ENCODE assay signal across 1 cellular context in the genomic region with DNA sequence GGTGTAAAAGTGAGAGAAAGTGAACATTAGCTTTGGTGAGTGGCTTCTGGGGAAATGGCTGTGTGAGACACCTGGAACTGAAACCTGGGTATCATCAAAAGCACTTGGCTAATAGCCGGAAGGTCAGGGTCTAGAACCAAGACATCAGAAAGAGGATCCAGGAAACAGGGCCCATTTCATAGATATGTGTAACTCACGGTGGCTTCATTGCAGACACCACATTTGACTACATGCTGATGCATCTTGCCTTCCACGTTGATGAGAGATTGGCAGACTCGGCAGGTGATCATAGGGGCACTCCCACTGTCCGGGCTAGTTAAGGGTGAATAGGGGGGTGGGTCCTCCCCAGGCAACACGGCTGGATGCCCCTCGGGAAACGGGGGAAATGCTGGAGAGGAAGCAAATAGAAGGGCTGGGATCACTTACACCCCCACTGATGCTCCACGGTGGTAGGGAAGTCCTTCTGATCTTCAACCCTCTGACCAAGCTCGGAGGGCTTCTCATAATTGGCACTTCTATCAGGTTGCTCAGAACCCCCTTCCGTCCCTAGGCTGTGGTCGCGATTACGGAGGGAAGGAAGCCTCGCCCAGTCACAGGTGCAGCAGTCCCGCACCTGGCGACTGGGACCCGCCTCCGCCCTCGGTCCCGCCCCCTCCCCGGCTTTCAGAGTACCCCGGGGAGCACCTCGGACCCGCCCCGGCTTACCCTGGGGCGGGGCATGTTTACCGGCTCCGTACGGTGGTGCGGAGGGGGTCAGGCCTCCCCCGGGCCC.
TF ChIP-seq lines count a peak whose summit lies in the region.

No MANE protein-coding gene starts in this region.

TF ChIP-seq in HepG2, 621 proteins besides CTCF, POLR2A, EP300 and RAD21:
- TF ChIP-seq BATF2 (CRISPR knock-in tag; IDR thresholded peaks at IDR 0.05) (no peak), BCL6 (CRISPR knock-in tag; IDR thresholded peaks at IDR 0.05) (no peak), KDM1A (CRISPR knock-in tag; IDR thresholded peaks at IDR 0.05) (no peak), ZKSCAN5 (CRISPR knock-in tag; IDR thresholded peaks at IDR 0.05) (no peak), FOXP1 (IDR thresholded peaks at IDR 0.05) (no peak), FOXP1 (CRISPR knock-in tag; IDR thresholded peaks at IDR 0.05) (no peak), MED1 (CRISPR knock-in tag; IDR thresholded peaks at IDR 0.05) (0 out of 2 replicates have a peak, but pooled peaks have one; percentile 15), ZNF160 (CRISPR knock-in tag; IDR thresholded peaks at IDR 0.05) (no peak), ZNF232 (CRISPR knock-in tag; IDR thresholded peaks at IDR 0.05; ENCODE audit: borderline replicate concordance) (peak; percentile 76; the same call in 1 of the 2 replicates), ZNF414 (CRISPR knock-in tag; IDR thresholded peaks at IDR 0.05) (0 out of 2 replicates have a peak, but pooled peaks have one; percentile 45), SMARCE1 (IDR thresholded peaks at IDR 0.05; ENCODE audit: borderline replicate concordance) (no peak), HOXA5 (CRISPR knock-in tag; IDR thresholded peaks at IDR 0.05) (0 out of 2 replicates have a peak, but pooled peaks have one; percentile 53), SAFB2 (CRISPR knock-in tag; IDR thresholded peaks at IDR 0.05; ENCODE audit: borderline replicate concordance, low read depth) (no peak), ZNF230 (CRISPR knock-in tag; IDR thresholded peaks at IDR 0.05) (peak; percentile 5; the same call in 1 of the 2 replicates), ZNF12 (CRISPR knock-in tag; IDR thresholded peaks at IDR 0.05) (no peak), ELF3 (CRISPR knock-in tag; IDR thresholded peaks at IDR 0.05) (no peak), ZC3H4 (CRISPR knock-in tag; IDR thresholded peaks at IDR 0.05; ENCODE audit: borderline replicate concordance) (0 out of 2 replicates have a peak, but pooled peaks have one; percentile 15), ZNF264 (CRISPR knock-in tag; IDR thresholded peaks at IDR 0.05) (no peak), ZNF550 (CRISPR knock-in tag; IDR thresholded peaks at IDR 0.05; ENCODE audit: borderline replicate concordance) (no peak), ZFP82 (CRISPR knock-in tag; IDR thresholded peaks at IDR 0.05; ENCODE audit: borderline replicate concordance) (0 out of 2 replicates have a peak, but pooled peaks have one; percentile 92), SIN3A (IDR thresholded peaks at IDR 0.05; ENCODE audit: borderline replicate concordance, low read depth, low read length) (0 out of 2 replicates have a peak, but pooled peaks have one; percentile 32), ZNF263 (CRISPR knock-in tag; IDR thresholded peaks at IDR 0.05) (0 out of 2 replicates have a peak, but pooled peaks have one; percentile 24), ZNF143 (CRISPR knock-in tag; IDR thresholded peaks at IDR 0.05) (0 out of 2 replicates have a peak, but pooled peaks have one; percentile 33), NFKB2 (CRISPR knock-in tag; IDR thresholded peaks at IDR 0.05; ENCODE audit: borderline replicate concordance) (no peak), RNF2 (conservative IDR thresholded peaks at IDR 0.05; ENCODE audit: low read depth) (no peak), NFKBIZ (CRISPR knock-in tag; IDR thresholded peaks at IDR 0.05) (no peak), ZNF703 (CRISPR knock-in tag; IDR thresholded peaks at IDR 0.05; ENCODE audit: borderline replicate concordance) (peak; percentile 64; the same call in 1 of the 2 replicates), PITX1 (CRISPR knock-in tag; IDR thresholded peaks at IDR 0.05) (no peak), FLYWCH1 (CRISPR knock-in tag; IDR thresholded peaks at IDR 0.05) (no peak), ZNF44 (CRISPR knock-in tag; IDR thresholded peaks at IDR 0.05) (no peak), MTA3 (CRISPR knock-in tag; IDR thresholded peaks at IDR 0.05) (no peak), ZNF468 (CRISPR knock-in tag; IDR thresholded peaks at IDR 0.05) (no peak), ZNF563 (CRISPR knock-in tag; IDR thresholded peaks at IDR 0.05) (0 out of 2 replicates have a peak, but pooled peaks have one; percentile 2), SNAPC5 (CRISPR knock-in tag; IDR thresholded peaks at IDR 0.05; ENCODE audit: borderline replicate concordance) (peak; percentile 15; the same call in 1 of the 2 replicates), RBFOX2 (IDR thresholded peaks at IDR 0.05; ENCODE audit: low read depth, low read length) (no peak), ZNF121 (CRISPR knock-in tag; IDR thresholded peaks at IDR 0.05) (no peak), MTA1 (CRISPR knock-in tag; IDR thresholded peaks at IDR 0.05; ENCODE audit: borderline replicate concordance) (0 out of 2 replicates have a peak, but pooled peaks have one; percentile 60), ZNF570 (CRISPR knock-in tag; IDR thresholded peaks at IDR 0.05; ENCODE audit: borderline replicate concordance) (0 out of 2 replicates have a peak, but pooled peaks have one; percentile 10), ZNF740 (CRISPR knock-in tag; IDR thresholded peaks at IDR 0.05) (peak; percentile 56; the same call in 1 of the 2 replicates), ZNF567 (CRISPR knock-in tag; IDR thresholded peaks at IDR 0.05; ENCODE audit: borderline replicate concordance) (no peak), THYN1 (CRISPR knock-in tag; IDR thresholded peaks at IDR 0.05; ENCODE audit: borderline replicate concordance, low read depth) (no peak)
- TF ChIP-seq, protein P1, sequence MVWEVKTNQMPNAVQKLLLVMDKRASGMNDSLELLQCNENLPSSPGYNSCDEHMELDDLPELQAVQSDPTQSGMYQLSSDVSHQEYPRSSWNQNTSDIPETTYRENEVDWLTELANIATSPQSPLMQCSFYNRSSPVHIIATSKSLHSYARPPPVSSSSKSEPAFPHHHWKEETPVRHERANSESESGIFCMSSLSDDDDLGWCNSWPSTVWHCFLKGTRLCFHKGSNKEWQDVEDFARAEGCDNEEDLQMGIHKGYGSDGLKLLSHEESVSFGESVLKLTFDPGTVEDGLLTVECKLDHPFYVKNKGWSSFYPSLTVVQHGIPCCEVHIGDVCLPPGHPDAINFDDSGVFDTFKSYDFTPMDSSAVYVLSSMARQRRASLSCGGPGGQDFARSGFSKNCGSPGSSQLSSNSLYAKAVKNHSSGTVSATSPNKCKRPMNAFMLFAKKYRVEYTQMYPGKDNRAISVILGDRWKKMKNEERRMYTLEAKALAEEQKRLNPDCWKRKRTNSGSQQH (CRISPR knock-in tag; IDR thresholded peaks at IDR 0.05; ENCODE audit: low read depth) = no peak
- TF ChIP-seq, protein P2, sequence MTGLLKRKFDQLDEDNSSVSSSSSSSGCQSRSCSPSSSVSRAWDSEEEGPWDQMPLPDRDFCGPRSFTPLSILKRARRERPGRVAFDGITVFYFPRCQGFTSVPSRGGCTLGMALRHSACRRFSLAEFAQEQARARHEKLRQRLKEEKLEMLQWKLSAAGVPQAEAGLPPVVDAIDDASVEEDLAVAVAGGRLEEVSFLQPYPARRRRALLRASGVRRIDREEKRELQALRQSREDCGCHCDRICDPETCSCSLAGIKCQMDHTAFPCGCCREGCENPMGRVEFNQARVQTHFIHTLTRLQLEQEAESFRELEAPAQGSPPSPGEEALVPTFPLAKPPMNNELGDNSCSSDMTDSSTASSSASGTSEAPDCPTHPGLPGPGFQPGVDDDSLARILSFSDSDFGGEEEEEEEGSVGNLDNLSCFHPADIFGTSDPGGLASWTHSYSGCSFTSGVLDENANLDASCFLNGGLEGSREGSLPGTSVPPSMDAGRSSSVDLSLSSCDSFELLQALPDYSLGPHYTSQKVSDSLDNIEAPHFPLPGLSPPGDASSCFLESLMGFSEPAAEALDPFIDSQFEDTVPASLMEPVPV (CRISPR knock-in tag; IDR thresholded peaks at IDR 0.05) = 0 out of 2 replicates have a peak, but pooled peaks have one; percentile 1
- TF ChIP-seq, protein P3, sequence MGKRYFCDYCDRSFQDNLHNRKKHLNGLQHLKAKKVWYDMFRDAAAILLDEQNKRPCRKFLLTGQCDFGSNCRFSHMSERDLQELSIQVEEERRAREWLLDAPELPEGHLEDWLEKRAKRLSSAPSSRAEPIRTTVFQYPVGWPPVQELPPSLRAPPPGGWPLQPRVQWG (CRISPR knock-in tag; IDR thresholded peaks at IDR 0.05; ENCODE audit: borderline replicate concordance, low read depth) = no peak
TF ChIP-seq in HepG2: peak in this region for 17.
